9 cellular contexts compared by ENCODE assay signal in the genomic region with DNA sequence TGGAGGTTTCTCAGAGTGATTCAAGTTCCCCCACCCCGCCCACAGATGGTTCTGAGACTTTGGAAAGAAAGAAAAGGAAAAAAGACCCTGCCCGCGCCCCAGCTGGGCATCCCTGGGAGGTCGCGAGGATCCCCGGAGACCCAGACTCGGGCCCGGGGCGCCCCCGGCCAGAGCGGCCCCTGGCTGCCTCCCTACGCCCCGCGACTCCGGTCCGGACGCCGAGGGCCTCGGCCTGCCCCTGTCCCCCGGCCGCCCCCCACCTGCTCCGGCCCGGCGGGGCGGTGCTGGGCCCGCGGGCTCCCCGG. TPM values are rescaled to one million over a fixed set of nuclear protein-coding genes. Genes with fewer than 3 reads are reported as not detected.
DNase-seq lines count a peak whose midpoint lies in the region; FAIRE-seq and TF ChIP-seq lines count a peak whose summit lies in the region.
"Had no signal": no experiment of that assay in that cellular context is flagged by ENCODE, and none has a peak within 500 bp of the region (broad histone marks: within the 10 kb centered on the region; RNA-seq: fewer than 3 reads in every experiment).

No MANE protein-coding gene starts in this region.

- no peak for DNase-seq in CD4-positive, alpha-beta memory T cell
- DNase-seq in epithelial cell of proximal tubule (ENCODE audit: low read depth): no peak
- no peak for DNase-seq in osteocyte (ENCODE audit: extremely low spot score, unreplicated experiment)
- no peak for DNase-seq in brain microvascular endothelial cell
- DNase-seq in DMS79 (lab: John Stamatoyannopoulos, UW): no peak
- no peak for DNase-seq in 8988T
- no peak for DNase-seq in RCC 7860 (ENCODE audit: low spot score)

- H3K36me3 Mint-ChIP-seq in CD4-positive, alpha-beta memory T cell: no peaks in the 10 kb centered on the region
- no peaks in the 10 kb centered on the region for H3K36me3 Mint-ChIP-seq in osteocyte (ENCODE audit: unreplicated experiment)

- CTCF ChIA-PET in CD4-positive, alpha-beta memory T cell (lab: Charles Lee; ENCODE audit: partially characterized antibody): no interaction called here

- POLR2A ChIA-PET in CD4-positive, alpha-beta memory T cell (lab: Charles Lee; ENCODE audit: partially characterized antibody): interaction anchor here (0.9 kb wide), 1 partner anchor 38 kb away, joined by 4 read pairs; a partner anchor contains a TSS

- H3K4me3 ChIP-seq in CD4-positive, alpha-beta memory T cell (ENCODE audit: low read length in 2 of 2): no peak overlapping the region
- H3K4me3 ChIP-seq in epithelial cell of proximal tubule (ENCODE audit: low read depth, low read length) (peak overlapping the region; percentile 34), brain microvascular endothelial cell (ENCODE audit: low read depth, low read length) (no peak overlapping the region)

- H3K36me3 ChIP-seq in CD4-positive, alpha-beta memory T cell (ENCODE audit: insufficient read depth, low read length): no peaks in the 10 kb centered on the region
- no peaks in the 10 kb centered on the region for H3K36me3 ChIP-seq in brain microvascular endothelial cell (replicated peaks)

- no peak overlapping the region for H3K27ac ChIP-seq in CD4-positive, alpha-beta memory T cell (ENCODE audit: low read depth, low read length)
- H3K27ac ChIP-seq in VCaP (peak overlapping the region; percentile 63; the same call in 1 of the 2 replicates), brain microvascular endothelial cell (no peak overlapping the region)

- intact Hi-C loops in CD4-positive, alpha-beta memory T cell (cut with micrococcal nuclease): no loop called here

- peaks cover 9 to 19% (median 13%) of the 10 kb centered on the region in 4 donors for H3K4me1 Mint-ChIP-seq in CD4-positive, alpha-beta memory T cell
- peaks cover 10% of the 10 kb centered on the region for H3K4me1 Mint-ChIP-seq in osteocyte (ENCODE audit: unreplicated experiment)

- no peak for TF ChIP-seq CTCF in VCaP (conservative IDR thresholded peaks at IDR 0.05)
- no peak for TF ChIP-seq CTCF in epithelial cell of proximal tubule (conservative IDR thresholded peaks at IDR 0.05; ENCODE audit: low read depth, low read length)
- TF ChIP-seq CTCF in osteocyte (IDR thresholded peaks at IDR 0.05): no peak
- TF ChIP-seq CTCF in brain microvascular endothelial cell (IDR thresholded peaks at IDR 0.05; ENCODE audit: low read depth, low read length, missing control alignments): no peak

- no peaks in the 10 kb centered on the region for H3K27me3 ChIP-seq in CD4-positive, alpha-beta memory T cell (ENCODE audit: insufficient read depth, low read length)
- H3K27me3 ChIP-seq in brain microvascular endothelial cell (replicated peaks): peaks cover 17% of the 10 kb centered on the region

- peak overlapping the region; percentile 74 to 84 (median 80) for H3K4me3 Mint-ChIP-seq in CD4-positive, alpha-beta memory T cell
- peak overlapping the region; percentile 70 for H3K4me3 Mint-ChIP-seq in osteocyte (ENCODE audit: unreplicated experiment)

- no peaks in the 10 kb centered on the region for H3K9me3 Mint-ChIP-seq in CD4-positive, alpha-beta memory T cell
- H3K9me3 Mint-ChIP-seq in osteocyte (ENCODE audit: unreplicated experiment): no peaks in the 10 kb centered on the region

- in situ Hi-C loops in brain microvascular endothelial cell (cut with HindIII; ENCODE audit: low pct_ligation_motif_present, low sequenced_read_pairs): no loop called here

- peaks cover 9 to 10% of the 10 kb centered on the region in 2 donors for H3K27me3 Mint-ChIP-seq in CD4-positive, alpha-beta memory T cell
- H3K27me3 Mint-ChIP-seq in osteocyte (ENCODE audit: unreplicated experiment): no peaks in the 10 kb centered on the region

- no peaks in the 10 kb centered on the region for H3K9me3 ChIP-seq in CD4-positive, alpha-beta memory T cell (ENCODE audit: control insufficient read depth in 1 of 2, low read length in 2 of 2)

- H3K4me1 ChIP-seq in CD4-positive, alpha-beta memory T cell (ENCODE audit: insufficient read depth, low read length): peaks cover 10% of the 10 kb centered on the region

- no peak for FAIRE-seq in RCC 7860 (lab: Jason Lieb, UNC)
- FAIRE-seq: frontal cortex had no signal

- peak overlapping the region in 3 of 7 donors; percentile 62 to 78 (median 63) for H3K27ac Mint-ChIP-seq in CD4-positive, alpha-beta memory T cell
- H3K27ac Mint-ChIP-seq in osteocyte (ENCODE audit: unreplicated experiment): no peak overlapping the region

RNA-seq across cellular contexts. Expression of a gene that starts 2.3 kb away (rescaled TPM):
- total RNA-seq in CD4-positive, alpha-beta memory T cell: 1 to 10 TPM in 1 of 2 experiments, under 1 TPM in 1; 0.55 to 1.0 TPM
- polyA plus RNA-seq in CD4-positive, alpha-beta memory T cell: not detected
- total RNA-seq in epithelial cell of proximal tubule (0.65 and 1.8 TPM in 2 replicates), osteocyte (0.65 and 0.99 TPM in 2 replicates)

RNA-seq across cellular contexts. Expression of a gene that starts 17.3 kb away (rescaled TPM):
- 100 to 1,000 TPM; 112 to 114 TPM for total RNA-seq in CD4-positive, alpha-beta memory T cell
- 10 to 100 TPM in 1 of 2 donors, 1 to 10 TPM in 1; 5.5 to 18.1 TPM for polyA plus RNA-seq in CD4-positive, alpha-beta memory T cell
- total RNA-seq in epithelial cell of proximal tubule: 16.7 and 33.1 TPM in 2 replicates
- total RNA-seq in osteocyte: 89.4 and 91.5 TPM in 2 replicates

RNA-seq across cellular contexts. Expression of a gene that starts 37.2 kb away (rescaled TPM):
- 10 to 100 TPM; 60.4 to 65.0 TPM for total RNA-seq in CD4-positive, alpha-beta memory T cell
- polyA plus RNA-seq in CD4-positive, alpha-beta memory T cell: 10 to 100 TPM; 45.9 to 46.9 TPM
- total RNA-seq in epithelial cell of proximal tubule: 24.6 and 36.6 TPM in 2 replicates
- total RNA-seq in osteocyte: 24.8 and 27.0 TPM in 2 replicates

RNA-seq across cellular contexts. Expression of a gene that starts 47.5 kb away (rescaled TPM):
- total RNA-seq in CD4-positive, alpha-beta memory T cell: 10 to 100 TPM; 85.1 to 86.5 TPM
- polyA plus RNA-seq in CD4-positive, alpha-beta memory T cell: 10 to 100 TPM; 39.9 to 51.3 TPM
- total RNA-seq in epithelial cell of proximal tubule (42.6 and 53.6 TPM in 2 replicates), osteocyte (56.0 and 58.8 TPM in 2 replicates)

RNA-seq across cellular contexts. Expression of a gene that starts 50.2 kb away (rescaled TPM):
- total RNA-seq in CD4-positive, alpha-beta memory T cell: 1 to 10 TPM; 1.1 to 1.2 TPM
- polyA plus RNA-seq in CD4-positive, alpha-beta memory T cell: under 1 TPM in 1 of 2 donors, not detected in 1; 0.19 TPM
- not detected in 2 replicates for total RNA-seq in epithelial cell of proximal tubule
- total RNA-seq in osteocyte: 2.6 and 3.5 TPM in 2 replicates
